1 cellular context compared by ENCODE assay signal in genomic region chr17:81978901-81979298, GRCh38.
A peak's percentile ranks its signal among the peaks of the same experiment; 100 is the strongest.
TF ChIP-seq lines count a peak whose summit lies in the region.

No MANE protein-coding gene starts in this region.

TF ChIP-seq in K562, 482 proteins besides CTCF, POLR2A, EP300 and RAD21:
- TF ChIP-seq, protein P1, sequence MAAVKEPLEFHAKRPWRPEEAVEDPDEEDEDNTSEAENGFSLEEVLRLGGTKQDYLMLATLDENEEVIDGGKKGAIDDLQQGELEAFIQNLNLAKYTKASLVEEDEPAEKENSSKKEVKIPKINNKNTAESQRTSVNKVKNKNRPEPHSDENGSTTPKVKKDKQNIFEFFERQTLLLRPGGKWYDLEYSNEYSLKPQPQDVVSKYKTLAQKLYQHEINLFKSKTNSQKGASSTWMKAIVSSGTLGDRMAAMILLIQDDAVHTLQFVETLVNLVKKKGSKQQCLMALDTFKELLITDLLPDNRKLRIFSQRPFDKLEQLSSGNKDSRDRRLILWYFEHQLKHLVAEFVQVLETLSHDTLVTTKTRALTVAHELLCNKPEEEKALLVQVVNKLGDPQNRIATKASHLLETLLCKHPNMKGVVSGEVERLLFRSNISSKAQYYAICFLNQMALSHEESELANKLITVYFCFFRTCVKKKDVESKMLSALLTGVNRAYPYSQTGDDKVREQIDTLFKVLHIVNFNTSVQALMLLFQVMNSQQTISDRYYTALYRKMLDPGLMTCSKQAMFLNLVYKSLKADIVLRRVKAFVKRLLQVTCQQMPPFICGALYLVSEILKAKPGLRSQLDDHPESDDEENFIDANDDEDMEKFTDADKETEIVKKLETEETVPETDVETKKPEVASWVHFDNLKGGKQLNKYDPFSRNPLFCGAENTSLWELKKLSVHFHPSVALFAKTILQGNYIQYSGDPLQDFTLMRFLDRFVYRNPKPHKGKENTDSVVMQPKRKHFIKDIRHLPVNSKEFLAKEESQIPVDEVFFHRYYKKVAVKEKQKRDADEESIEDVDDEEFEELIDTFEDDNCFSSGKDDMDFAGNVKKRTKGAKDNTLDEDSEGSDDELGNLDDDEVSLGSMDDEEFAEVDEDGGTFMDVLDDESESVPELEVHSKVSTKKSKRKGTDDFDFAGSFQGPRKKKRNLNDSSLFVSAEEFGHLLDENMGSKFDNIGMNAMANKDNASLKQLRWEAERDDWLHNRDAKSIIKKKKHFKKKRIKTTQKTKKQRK (IDR thresholded peaks at IDR 0.05; ENCODE audit: borderline replicate concordance, low read depth, low read length) = no peak
- no peak for TF ChIP-seq NR1H2 (CRISPR knock-in tag; IDR thresholded peaks at IDR 0.05)
- TF ChIP-seq ZC3H4 (CRISPR knock-in tag; IDR thresholded peaks at IDR 0.05; ENCODE audit: borderline replicate concordance) = 0 out of 2 replicates have a peak, but pooled peaks have one; percentile 11
- TF ChIP-seq, protein P2, sequence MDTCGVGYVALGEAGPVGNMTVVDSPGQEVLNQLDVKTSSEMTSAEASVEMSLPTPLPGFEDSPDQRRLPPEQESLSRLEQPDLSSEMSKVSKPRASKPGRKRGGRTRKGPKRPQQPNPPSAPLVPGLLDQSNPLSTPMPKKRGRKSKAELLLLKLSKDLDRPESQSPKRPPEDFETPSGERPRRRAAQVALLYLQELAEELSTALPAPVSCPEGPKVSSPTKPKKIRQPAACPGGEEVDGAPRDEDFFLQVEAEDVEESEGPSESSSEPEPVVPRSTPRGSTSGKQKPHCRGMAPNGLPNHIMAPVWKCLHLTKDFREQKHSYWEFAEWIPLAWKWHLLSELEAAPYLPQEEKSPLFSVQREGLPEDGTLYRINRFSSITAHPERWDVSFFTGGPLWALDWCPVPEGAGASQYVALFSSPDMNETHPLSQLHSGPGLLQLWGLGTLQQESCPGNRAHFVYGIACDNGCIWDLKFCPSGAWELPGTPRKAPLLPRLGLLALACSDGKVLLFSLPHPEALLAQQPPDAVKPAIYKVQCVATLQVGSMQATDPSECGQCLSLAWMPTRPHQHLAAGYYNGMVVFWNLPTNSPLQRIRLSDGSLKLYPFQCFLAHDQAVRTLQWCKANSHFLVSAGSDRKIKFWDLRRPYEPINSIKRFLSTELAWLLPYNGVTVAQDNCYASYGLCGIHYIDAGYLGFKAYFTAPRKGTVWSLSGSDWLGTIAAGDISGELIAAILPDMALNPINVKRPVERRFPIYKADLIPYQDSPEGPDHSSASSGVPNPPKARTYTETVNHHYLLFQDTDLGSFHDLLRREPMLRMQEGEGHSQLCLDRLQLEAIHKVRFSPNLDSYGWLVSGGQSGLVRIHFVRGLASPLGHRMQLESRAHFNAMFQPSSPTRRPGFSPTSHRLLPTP (IDR thresholded peaks at IDR 0.05; ENCODE audit: borderline replicate concordance, extremely low read depth, insufficient read length) = no peak
